20 cellular contexts compared by ENCODE assay signal in genomic region chr5:1465966-1466471, GRCh38. TPM values are rescaled to one million over a fixed set of nuclear protein-coding genes. Genes with fewer than 3 reads are reported as not detected.
"Had no signal": no experiment of that assay in that cellular context is flagged by ENCODE, and none has a peak within 500 bp of the region (broad histone marks: within the 10 kb centered on the region; RNA-seq: fewer than 3 reads in every experiment).

No MANE protein-coding gene starts in this region.

- H3K27ac ChIP-seq: brain microvascular endothelial cell, neural progenitor cell, parathyroid adenoma, SK-N-MC, tibial artery had no signal

- H3K27ac Mint-ChIP-seq: activated naive CD8-positive, alpha-beta T cell treated with anti-CD3 and anti-CD28 coated beads for 36 hours; neural progenitor cell; stimulated activated memory B cell treated with anti-CD40 and anti-IgM and Interleukin-4, amounts not matched to agents 10 μg/mL and 1 μg/mL and 100 μg/mL, for 72 hours had no signal

- H3K4me1 Mint-ChIP-seq: activated naive CD8-positive, alpha-beta T cell treated with anti-CD3 and anti-CD28 coated beads for 36 hours had no signal

- H3K27me3 ChIP-seq: brain microvascular endothelial cell, neural progenitor cell, tibial artery had no signal

- ATAC-seq: activated CD4-positive, CD25-positive, alpha-beta regulatory T cell treated with anti-CD3 and anti-CD28 coated beads, Interleukin-2, amount 50 U/mL, for 24 hours; stimulated activated memory B cell treated with anti-CD40 and anti-IgM and Interleukin-4, amounts not matched to agents 10 μg/mL and 1 μg/mL and 100 μg/mL, for 72 hours had no signal

- DNase-seq: activated naive CD8-positive, alpha-beta T cell treated with anti-CD3 and anti-CD28 coated beads for 36 hours; activated T-cell treated with anti-CD3 and anti-CD28 coated beads, Interleukin-2, amount 50 U/mL, for 48 hours; anterior cingulate cortex; brain microvascular endothelial cell; effector CD8-positive, alpha-beta T cell; foreskin melanocyte; immature natural killer cell; mammary epithelial cell; naive B cell; stimulated activated CD4-positive, alpha-beta T cell treated with anti-CD3 and anti-CD28 coated beads, Interleukin-2, amount 100 ng/mL, for 48 hours; T-helper 9 cell had no signal

- H3K4me1 ChIP-seq: neural progenitor cell, parathyroid adenoma, tibial artery had no signal

- H3K27me3 Mint-ChIP-seq: activated naive CD8-positive, alpha-beta T cell treated with anti-CD3 and anti-CD28 coated beads for 36 hours; naive B cell; stimulated activated memory B cell treated with anti-CD40 and anti-IgM and Interleukin-4, amounts not matched to agents 10 μg/mL and 1 μg/mL and 100 μg/mL, for 72 hours had no signal

- H3K9me3 Mint-ChIP-seq: immature natural killer cell had no signal

- H3K79me2 ChIP-seq: parathyroid adenoma had no signal

- H3K36me3 ChIP-seq: neural progenitor cell had no signal

- H3K4me3 Mint-ChIP-seq: activated naive CD8-positive, alpha-beta T cell treated with anti-CD3 and anti-CD28 coated beads for 36 hours; neural progenitor cell; stimulated activated memory B cell treated with anti-CD40 and anti-IgM and Interleukin-4, amounts not matched to agents 10 μg/mL and 1 μg/mL and 100 μg/mL, for 72 hours had no signal

- H3K4me3 ChIP-seq: neural progenitor cell, SK-N-MC, tibial artery had no signal

- H3K4me2 ChIP-seq: neural progenitor cell had no signal

- H3K9me3 ChIP-seq: tibial artery had no signal

- H3K9ac ChIP-seq: neural progenitor cell, parathyroid adenoma had no signal

- H2AFZ ChIP-seq: neural progenitor cell, parathyroid adenoma had no signal

RNA-seq across cellular contexts. Expression of gene SLC6A3, which starts 20.8 kb away (rescaled TPM):
- total RNA-seq: activated naive CD8-positive, alpha-beta T cell treated with anti-CD3 and anti-CD28 coated beads for 36 hours; fibroblast of lung; mammary epithelial cell; renal cortical epithelial cell; skeletal muscle tissue had no signal
- polyA plus RNA-seq: fibroblast of lung, immature natural killer cell, mammary epithelial cell had no signal
